Comparison of ENCODE assay signal across 8 cellular contexts in genomic region chr7:27784399-27785053, GRCh38. TPM values are rescaled to one million over a fixed set of nuclear protein-coding genes. Genes with fewer than 3 reads are reported as not detected.
DNase-seq lines count a peak whose midpoint lies in the region; FAIRE-seq and TF ChIP-seq lines count a peak whose summit lies in the region.

No MANE protein-coding gene starts in this region.

- no peaks in the 10 kb centered on the region for H3K27me3 ChIP-seq in transverse colon

- FAIRE-seq in kidney (lab: Jason Lieb, UNC), result peak; percentile 66

- TF ChIP-seq EP300 in transverse colon (IDR thresholded peaks at IDR 0.05; ENCODE audit: low read depth), result no peak

- H3K9ac ChIP-seq in kidney (ENCODE audit: low read length in 2 of 2), result no peak overlapping the region

- peak; percentile 44 for DNase-seq in AG20443 (ENCODE audit: low spot score)
- DNase-seq in GM10266 (ENCODE audit: extremely low spot score), result peak; percentile 6
- DNase-seq in NCI-H460 (ENCODE audit: extremely low read depth, low read depth), result peak; percentile 56
- peak; percentile 51 for DNase-seq in amniotic epithelial cell (ENCODE audit: low read depth)
- DNase-seq in kidney, result no peak
- DNase-seq in transverse colon, result no peak
- DNase-seq in COLO668 (lab: John Stamatoyannopoulos, UW; ENCODE audit: unreplicated experiment), result no peak
- DNase-seq in GM19238 (ENCODE audit: insufficient read length, low spot score), result no peak

- H3K4me1 ChIP-seq in kidney (ENCODE audit: control insufficient read depth in 1 of 2, insufficient read depth in 1 of 2, low read depth in 1 of 2, low read length in 2 of 2) (no peaks in the 10 kb centered on the region), transverse colon (peaks cover 0 to 11% (median 7%) of the 10 kb centered on the region in 4 donors)

- H3K9me3 ChIP-seq in kidney (ENCODE audit: control insufficient read depth in 1 of 2, low read length in 2 of 2), result no peaks in the 10 kb centered on the region
- H3K9me3 ChIP-seq in transverse colon, result no peaks in the 10 kb centered on the region

- H3K4me3 ChIP-seq in kidney (ENCODE audit: low read length in 2 of 2), result no peak overlapping the region
- no peak overlapping the region for H3K4me3 ChIP-seq in transverse colon

- no peak for TF ChIP-seq POLR2A in transverse colon (IDR thresholded peaks at IDR 0.05)

- intact Hi-C loops in kidney (cut with DNase I), result no loop called here
- intact Hi-C loops in transverse colon (cut with DNase I; ENCODE audit: low total_unique reads), result no loop called here

- TF ChIP-seq CTCF in GM10266 (IDR thresholded peaks at IDR 0.05; ENCODE audit: control insufficient read depth, insufficient read depth, low read depth, missing control alignments) (peak; percentile 47), kidney (IDR thresholded peaks at IDR 0.05; ENCODE audit: borderline replicate concordance, extremely low read depth, insufficient read depth) (peak; percentile 42), transverse colon (IDR thresholded peaks at IDR 0.05) (peak; percentile 48 to 58 (median 57))

- H3K27ac ChIP-seq in kidney (ENCODE audit: low read depth in 2 of 2, low read length in 2 of 2), result no peak overlapping the region
- H3K27ac ChIP-seq in transverse colon, result no peak overlapping the region

- in situ Hi-C loops in transverse colon (cut with MboI; ENCODE audit: low pct_ligation_motif_present in 1 of 4, low pct_unique_long_range_greater_than_20kb in 1 of 4, low sequenced_read_pairs in 3 of 4), result loop anchor here in 1 of 4 donors (25.0 kb wide), 1 partner anchor 572 kb away; the partner anchor contains the start of gene HOXA13

- H3K36me3 ChIP-seq in kidney (ENCODE audit: control insufficient read depth in 1 of 2, insufficient read depth in 2 of 2, low read length in 2 of 2) (peaks cover 5% of the 10 kb centered on the region in 2 donors), transverse colon (peaks cover 0 to 26% (median 12%) of the 10 kb centered on the region in 4 donors)

- WGBS in transverse colon (ENCODE audit: low coverage in 1 of 2), 2 donors, result 36 to 46% methylated on average over 4 to 6 of the region's 6 CpGs

RNA-seq across cellular contexts. Expression of gene TAX1BP1, which starts 44.6 kb away (rescaled TPM):
- total RNA-seq in NCI-H460 (2014; rRNA removed; shearing (Covaris generic)), result 109 and 130 TPM in 2 replicates
- 45.3 and 52.8 TPM in 2 replicates for polyA plus RNA-seq in NCI-H460 (2014; cell fraction: nucleus; rRNA removed)
- total RNA-seq in kidney (113 TPM), transverse colon (100 to 1,000 TPM in 3 of 4 donors, 10 to 100 TPM in 1; 67.9 to 133 (median 123) TPM)
- polyA plus RNA-seq in kidney (ENCODE audit: insufficient read depth, low read depth, low replicate concordance), result 88.4 TPM

Comparison
In these comparisons a context has a peak if more than half of its experiments do, and no peak if none do; other contexts are left out.
1. DNase-seq: peak in AG20443 (single experiment), GM10266 (single experiment), NCI-H460 (single experiment) and amniotic epithelial cell (single experiment); none in kidney (single experiment), transverse colon (single experiment), COLO668 (single experiment) and GM19238 (single experiment).
2. Peak in every context shown above with its lines, with median percentiles within 50 percentile points of each other: CTCF ChIP-seq.